ENCODE assay signal across 9 cellular contexts in genomic region chr2:38077431-38077769, GRCh38. TPM values are rescaled to one million over a fixed set of nuclear protein-coding genes. Genes with fewer than 3 reads are reported as not detected.
DNase-seq lines count a peak whose midpoint lies in the region; ATAC-seq and TF ChIP-seq lines count a peak whose summit lies in the region.
"Had no signal": no experiment of that assay in that cellular context is flagged by ENCODE, and none has a peak within 500 bp of the region (broad histone marks: within the 10 kb centered on the region; RNA-seq: fewer than 3 reads in every experiment).

No MANE protein-coding gene starts in this region.

- CTCF ChIA-PET in activated CD8-positive, alpha-beta T cell treated with anti-CD3 and anti-CD28 coated beads, Interleukin-2, amount 10 ng/mL, durations not matched to agents 7 days and 5 days (lab: Charles Lee): interaction anchor here (1.1 to 2.4 kb wide), 6 partner anchors 9 to 431 kb away, joined by 3 to 12 read pairs (median 6); no protein-coding TSS in a partner anchor

- peaks cover 3% of the 10 kb centered on the region; the same call in 1 of the 2 replicates for H3K36me3 ChIP-seq in iPS DF 6.9 (ENCODE audit: control insufficient read depth, insufficient read depth, low read length)

- no peaks in the 10 kb centered on the region for H3K9me3 ChIP-seq in iPS DF 6.9 (ENCODE audit: control insufficient read depth, insufficient read depth, low read length)

- no peak for DNase-seq in HFF-Myc (ENCODE audit: extremely low read depth, low read depth)
- DNase-seq in activated CD8-positive, alpha-beta T cell treated with anti-CD3 and anti-CD28 coated beads, Interleukin-2, amount 10 ng/mL, durations not matched to agents 7 days and 5 days: no peak
- DNase-seq in iPS DF 6.9 (ENCODE audit: low read depth, low spot score): no peak
- no peak for DNase-seq in effector memory CD8-positive, alpha-beta T cell
- DNase-seq: NCI-H446 treated with DMSO at 0.1 percent for 48 hours had no signal

- H3K4me3 Mint-ChIP-seq in activated CD8-positive, alpha-beta T cell treated with anti-CD3 and anti-CD28 coated beads, Interleukin-2, amount 10 ng/mL, durations not matched to agents 7 days and 5 days: peak overlapping the region; percentile 69
- no peak overlapping the region for H3K4me3 Mint-ChIP-seq in effector memory CD8-positive, alpha-beta T cell

- peaks cover 19% of the 10 kb centered on the region for H3K4me1 ChIP-seq in iPS DF 6.9 (ENCODE audit: control insufficient read depth, insufficient read depth, low read length)

- peaks cover 34% of the 10 kb centered on the region for H3K4me1 Mint-ChIP-seq in activated CD8-positive, alpha-beta T cell treated with anti-CD3 and anti-CD28 coated beads, Interleukin-2, amount 10 ng/mL, durations not matched to agents 7 days and 5 days (ENCODE audit: low read depth)
- peaks cover 8% of the 10 kb centered on the region in 2 donors for H3K4me1 Mint-ChIP-seq in effector memory CD8-positive, alpha-beta T cell (ENCODE audit: low read depth in 2 of 2)

- peaks cover 49% of the 10 kb centered on the region for H3K27me3 Mint-ChIP-seq in activated CD8-positive, alpha-beta T cell treated with anti-CD3 and anti-CD28 coated beads, Interleukin-2, amount 10 ng/mL, durations not matched to agents 7 days and 5 days (ENCODE audit: low read depth)
- H3K27me3 Mint-ChIP-seq in effector memory CD8-positive, alpha-beta T cell: peaks cover 65 to 80% of the 10 kb centered on the region in 2 donors

- no CpG with 5 or more reads among the region's 12 CpGs for WGBS in iPS DF 6.9 (ENCODE audit: insufficient coverage, insufficient read length)

- H3K9me3 Mint-ChIP-seq in activated CD8-positive, alpha-beta T cell treated with anti-CD3 and anti-CD28 coated beads, Interleukin-2, amount 10 ng/mL, durations not matched to agents 7 days and 5 days (ENCODE audit: insufficient read depth): no peaks in the 10 kb centered on the region
- no peaks in the 10 kb centered on the region for H3K9me3 Mint-ChIP-seq in effector memory CD8-positive, alpha-beta T cell

- H3K4me3 ChIP-seq in HFF-Myc (replicated peaks; ENCODE audit: low read depth, low read length): peak overlapping the region; percentile 48
- peak overlapping the region; percentile 41; the same call in 1 of the 2 replicates for H3K4me3 ChIP-seq in iPS DF 6.9 (ENCODE audit: low read length)
- peak overlapping the region; percentile 32 to 53 (median 41) for H3K4me3 ChIP-seq in skin epidermis

- peaks cover 36% of the 10 kb centered on the region for H3K27me3 ChIP-seq in iPS DF 6.9 (ENCODE audit: control insufficient read depth, insufficient read depth, low read length)

- H3K27ac ChIP-seq in iPS DF 6.9 (ENCODE audit: low read length): no peak overlapping the region
- H3K27ac ChIP-seq in skin epidermis: peak overlapping the region in 17 of 21 experiments; percentile 38 to 90 (median 78)

- H3K36me3 Mint-ChIP-seq in activated CD8-positive, alpha-beta T cell treated with anti-CD3 and anti-CD28 coated beads, Interleukin-2, amount 10 ng/mL, durations not matched to agents 7 days and 5 days (ENCODE audit: low read depth): peaks cover 7% of the 10 kb centered on the region
- no peaks in the 10 kb centered on the region for H3K36me3 Mint-ChIP-seq in effector memory CD8-positive, alpha-beta T cell (ENCODE audit: insufficient read depth)

- POLR2A ChIA-PET in activated CD8-positive, alpha-beta T cell treated with anti-CD3 and anti-CD28 coated beads, Interleukin-2, amount 10 ng/mL, durations not matched to agents 7 days and 5 days (lab: Charles Lee): no interaction called here

- no peak for ATAC-seq in activated CD8-positive, alpha-beta T cell treated with anti-CD3 and anti-CD28 coated beads, Interleukin-2, amount 10 ng/mL, durations not matched to agents 7 days and 5 days
- ATAC-seq in effector memory CD8-positive, alpha-beta T cell (replicated peaks): no peak
- ATAC-seq in HG03108 (IDR thresholded peaks at IDR 0.05; ENCODE audit: unreplicated experiment) (no peak), HG02938 (IDR thresholded peaks at IDR 0.05; ENCODE audit: unreplicated experiment) (no peak), GM19351 (IDR thresholded peaks at IDR 0.05; ENCODE audit: unreplicated experiment) (no peak)

- H3K27ac Mint-ChIP-seq in activated CD8-positive, alpha-beta T cell treated with anti-CD3 and anti-CD28 coated beads, Interleukin-2, amount 10 ng/mL, durations not matched to agents 7 days and 5 days: peak overlapping the region; percentile 70
- no peak overlapping the region for H3K27ac Mint-ChIP-seq in effector memory CD8-positive, alpha-beta T cell

- TF ChIP-seq CTCF in HFF-Myc (IDR thresholded peaks at IDR 0.05; ENCODE audit: low read depth, low read length, missing control alignments): no peak

RNA-seq across cellular contexts. Expression of gene CYP1B1, which starts 1.4 kb away (rescaled TPM):
- total RNA-seq in activated CD8-positive, alpha-beta T cell treated with anti-CD3 and anti-CD28 coated beads, Interleukin-2, amount 10 ng/mL, durations not matched to agents 7 days and 5 days: 1 to 10 TPM; 1.9 to 2.3 TPM
